3 cellular contexts compared by ENCODE assay signal in genomic region chr7:90387470-90388240, GRCh38.
TF ChIP-seq lines count a peak whose summit lies in the region.

No MANE protein-coding gene starts in this region.

TF ChIP-seq in A549, 52 proteins besides CTCF, POLR2A, EP300 and RAD21:
- TF ChIP-seq EHMT2 (IDR thresholded peaks at IDR 0.05; ENCODE audit: low read depth) (no peak), CEBPB (IDR thresholded peaks at IDR 0.05) (peak in 1 of 2 experiments; percentile 27; a peak in 1 of 4 replicates), HES2 (IDR thresholded peaks at IDR 0.05) (no peak), KDM5A (IDR thresholded peaks at IDR 0.05) (no peak), HDAC2 (IDR thresholded peaks at IDR 0.05) (no peak), RFX5 (IDR thresholded peaks at IDR 0.05) (no peak), NPAS2 (CRISPR knock-in tag; IDR thresholded peaks at IDR 0.05; ENCODE audit: borderline replicate concordance) (no peak), ATOH8 (CRISPR knock-in tag; IDR thresholded peaks at IDR 0.05; ENCODE audit: low read depth) (no peak), NFE2L2 (conservative IDR thresholded peaks at IDR 0.05; ENCODE audit: low read length) (no peak), FOSB (CRISPR knock-in tag; IDR thresholded peaks at IDR 0.05) (no peak), ZSCAN20 (CRISPR knock-in tag; IDR thresholded peaks at IDR 0.05) (no peak), PHF8 (IDR thresholded peaks at IDR 0.05; ENCODE audit: borderline replicate concordance, low read depth) (no peak)
- TF ChIP-seq, protein P1, sequence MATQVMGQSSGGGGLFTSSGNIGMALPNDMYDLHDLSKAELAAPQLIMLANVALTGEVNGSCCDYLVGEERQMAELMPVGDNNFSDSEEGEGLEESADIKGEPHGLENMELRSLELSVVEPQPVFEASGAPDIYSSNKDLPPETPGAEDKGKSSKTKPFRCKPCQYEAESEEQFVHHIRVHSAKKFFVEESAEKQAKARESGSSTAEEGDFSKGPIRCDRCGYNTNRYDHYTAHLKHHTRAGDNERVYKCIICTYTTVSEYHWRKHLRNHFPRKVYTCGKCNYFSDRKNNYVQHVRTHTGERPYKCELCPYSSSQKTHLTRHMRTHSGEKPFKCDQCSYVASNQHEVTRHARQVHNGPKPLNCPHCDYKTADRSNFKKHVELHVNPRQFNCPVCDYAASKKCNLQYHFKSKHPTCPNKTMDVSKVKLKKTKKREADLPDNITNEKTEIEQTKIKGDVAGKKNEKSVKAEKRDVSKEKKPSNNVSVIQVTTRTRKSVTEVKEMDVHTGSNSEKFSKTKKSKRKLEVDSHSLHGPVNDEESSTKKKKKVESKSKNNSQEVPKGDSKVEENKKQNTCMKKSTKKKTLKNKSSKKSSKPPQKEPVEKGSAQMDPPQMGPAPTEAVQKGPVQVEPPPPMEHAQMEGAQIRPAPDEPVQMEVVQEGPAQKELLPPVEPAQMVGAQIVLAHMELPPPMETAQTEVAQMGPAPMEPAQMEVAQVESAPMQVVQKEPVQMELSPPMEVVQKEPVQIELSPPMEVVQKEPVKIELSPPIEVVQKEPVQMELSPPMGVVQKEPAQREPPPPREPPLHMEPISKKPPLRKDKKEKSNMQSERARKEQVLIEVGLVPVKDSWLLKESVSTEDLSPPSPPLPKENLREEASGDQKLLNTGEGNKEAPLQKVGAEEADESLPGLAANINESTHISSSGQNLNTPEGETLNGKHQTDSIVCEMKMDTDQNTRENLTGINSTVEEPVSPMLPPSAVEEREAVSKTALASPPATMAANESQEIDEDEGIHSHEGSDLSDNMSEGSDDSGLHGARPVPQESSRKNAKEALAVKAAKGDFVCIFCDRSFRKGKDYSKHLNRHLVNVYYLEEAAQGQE (IDR thresholded peaks at IDR 0.05): peak; percentile 82

TF ChIP-seq in IMR-90, 13 proteins besides CTCF, POLR2A, EP300 and RAD21:
- peak; percentile 79 for TF ChIP-seq CEBPB (IDR thresholded peaks at IDR 0.05; ENCODE audit: low read depth, low read length)
- TF ChIP-seq MAZ (IDR thresholded peaks at IDR 0.05; ENCODE audit: borderline replicate concordance, low read depth, low read length): no peak
- TF ChIP-seq RFX5 (IDR thresholded peaks at IDR 0.05; ENCODE audit: low read depth, low read length): no peak

TF ChIP-seq in GM12878, 131 proteins besides CTCF, POLR2A, EP300 and RAD21:
- TF ChIP-seq, protein P1 (IDR thresholded peaks at IDR 0.05; ENCODE audit: low read depth, low read length): peak; percentile 68
- TF ChIP-seq, protein P2, sequence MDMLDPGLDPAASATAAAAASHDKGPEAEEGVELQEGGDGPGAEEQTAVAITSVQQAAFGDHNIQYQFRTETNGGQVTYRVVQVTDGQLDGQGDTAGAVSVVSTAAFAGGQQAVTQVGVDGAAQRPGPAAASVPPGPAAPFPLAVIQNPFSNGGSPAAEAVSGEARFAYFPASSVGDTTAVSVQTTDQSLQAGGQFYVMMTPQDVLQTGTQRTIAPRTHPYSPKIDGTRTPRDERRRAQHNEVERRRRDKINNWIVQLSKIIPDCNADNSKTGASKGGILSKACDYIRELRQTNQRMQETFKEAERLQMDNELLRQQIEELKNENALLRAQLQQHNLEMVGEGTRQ (IDR thresholded peaks at IDR 0.05; ENCODE audit: borderline replicate concordance, low read depth, low read length): no peak
TF ChIP-seq in GM12878: peak in this region for 1.
